ENCODE assay signal across 20 cellular contexts in the genomic region with DNA sequence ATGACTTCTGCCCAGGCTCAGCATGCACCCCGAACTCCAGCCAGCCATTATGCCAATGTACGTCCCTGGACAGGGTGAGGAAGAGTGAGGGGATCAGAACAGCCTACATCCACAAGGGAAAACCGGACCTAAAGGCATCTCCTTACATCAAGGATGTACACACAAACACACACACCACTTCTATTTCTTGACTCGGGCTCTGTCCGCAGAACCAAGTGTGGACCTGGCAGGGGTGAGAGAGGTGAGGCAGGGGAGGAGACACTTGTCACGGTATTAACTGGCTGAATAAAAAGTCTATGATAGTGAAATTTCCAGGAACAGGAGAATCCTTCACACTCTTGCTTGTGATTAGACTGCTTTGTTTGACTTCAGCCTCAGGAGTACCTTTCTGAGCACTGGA. TPM values are rescaled to one million over a fixed set of nuclear protein-coding genes. Genes with fewer than 3 reads are reported as not detected.
DNase-seq lines count a peak whose midpoint lies in the region; ATAC-seq and TF ChIP-seq lines count a peak whose summit lies in the region.
"Had no signal": no experiment of that assay in that cellular context is flagged by ENCODE, and none has a peak within 500 bp of the region (broad histone marks: within the 10 kb centered on the region; RNA-seq: fewer than 3 reads in every experiment).

No MANE protein-coding gene starts in this region.

- ATAC-seq in thoracic aorta (ENCODE audit: insufficient number of reproducible peaks, low FRiP score, low read depth) (no peak), HG03342 (IDR thresholded peaks at IDR 0.05; ENCODE audit: unreplicated experiment) (no peak)
- ATAC-seq: left lobe of liver; naive thymus-derived CD4-positive, alpha-beta T cell had no signal

- peaks cover 0 to 7% of the 10 kb centered on the region in 2 donors for H3K4me1 ChIP-seq in esophagus (ENCODE audit: control insufficient read depth in 2 of 2, insufficient read depth in 2 of 2, low read length in 1 of 2)
- peaks cover 3 to 30% of the 10 kb centered on the region in 2 donors for H3K4me1 ChIP-seq in thoracic aorta (ENCODE audit: control insufficient read depth in 1 of 2, low read depth in 2 of 2)

- WGBS in esophagus, 2 donors, result 74 to 81% methylated on average over 6 of the region's 6 CpGs

- H3K27ac ChIP-seq in WERI-Rb-1 (peak overlapping the region; percentile 82; the same call in 1 of the 2 replicates), esophagus (ENCODE audit: low read depth in 2 of 2, low read length in 1 of 2) (peak overlapping the region; percentile 40 to 72), thoracic aorta (peak overlapping the region; percentile 98 to 100)
- H3K27ac ChIP-seq: BLaER1 treated with 17β-estradiol and CSF1 and Interleukin-3, amounts not matched to agents 10 nM and 100 nM; SJCRH30 had no signal

- H3K27me3 ChIP-seq in WERI-Rb-1 (ENCODE audit: insufficient read depth, low read depth, severe bottlenecking), result no peaks in the 10 kb centered on the region
- H3K27me3 ChIP-seq in esophagus (ENCODE audit: control insufficient read depth in 1 of 2, insufficient read depth in 2 of 2, low read length in 2 of 2), result no peaks in the 10 kb centered on the region
- no peaks in the 10 kb centered on the region for H3K27me3 ChIP-seq in thoracic aorta (replicated peaks; ENCODE audit: insufficient read depth)
- H3K27me3 ChIP-seq: SJCRH30 had no signal

- H3K36me3 ChIP-seq in WERI-Rb-1 (no peaks in the 10 kb centered on the region), esophagus (ENCODE audit: control insufficient read depth in 2 of 2, insufficient read depth in 2 of 2, low read length in 1 of 2) (no peaks in the 10 kb centered on the region), thoracic aorta (peaks cover 24% of the 10 kb centered on the region)
- H3K36me3 ChIP-seq: BLaER1 treated with 17β-estradiol and CSF1 and Interleukin-3, amounts not matched to agents 10 nM and 100 nM; SJCRH30 had no signal

- H3K27me3 Mint-ChIP-seq in nephron progenitor cell (ENCODE audit: low read depth, poor library complexity), result peaks cover 20% of the 10 kb centered on the region

- H3K4me3 ChIP-seq in WERI-Rb-1 (ENCODE audit: low read depth, low read length) (no peak overlapping the region; the same call in 1 of the 2 replicates), esophagus (ENCODE audit: low read depth in 1 of 2, low read length in 2 of 2) (peak overlapping the region; percentile 34 to 55), thoracic aorta (peak overlapping the region; percentile 88)
- H3K4me3 ChIP-seq: BLaER1 treated with 17β-estradiol and CSF1 and Interleukin-3, amounts not matched to agents 10 nM and 100 nM; SJCRH30 had no signal

- H3K36me3 Mint-ChIP-seq in nephron progenitor cell (ENCODE audit: low read depth), result no peaks in the 10 kb centered on the region
- H3K36me3 Mint-ChIP-seq: activated naive CD4-positive, alpha-beta T cell treated with anti-CD3 and anti-CD28 coated beads, Interleukin-2, amount 10 ng/mL, durations not matched to agents 7 days and 5 days; brain; naive thymus-derived CD4-positive, alpha-beta T cell had no signal

- H3K4me3 Mint-ChIP-seq in nephron progenitor cell, result peak overlapping the region; percentile 88
- H3K4me3 Mint-ChIP-seq: activated CD4-positive, alpha-beta T cell treated with anti-CD3 and anti-CD28 coated beads, Interleukin-2, amount 10 ng/mL, durations not matched to agents 24 days and 14 days; activated naive CD4-positive, alpha-beta T cell treated with anti-CD3 and anti-CD28 coated beads, Interleukin-2, amount 10 ng/mL, durations not matched to agents 7 days and 5 days; naive thymus-derived CD4-positive, alpha-beta T cell had no signal

- no peaks in the 10 kb centered on the region for H3K9me3 Mint-ChIP-seq in nephron progenitor cell
- H3K9me3 Mint-ChIP-seq: activated CD4-positive, alpha-beta T cell treated with anti-CD3 and anti-CD28 coated beads, Interleukin-2, amount 10 ng/mL, durations not matched to agents 24 days and 14 days; activated naive CD4-positive, alpha-beta T cell treated with anti-CD3 and anti-CD28 coated beads, Interleukin-2, amount 10 ng/mL, durations not matched to agents 7 days and 5 days; brain; naive thymus-derived CD4-positive, alpha-beta T cell had no signal

- peaks cover 91% of the 10 kb centered on the region for H3K4me1 Mint-ChIP-seq in nephron progenitor cell

- H3K9me3 ChIP-seq in WERI-Rb-1 (ENCODE audit: severe bottlenecking) (no peaks in the 10 kb centered on the region), esophagus (ENCODE audit: control insufficient read depth in 2 of 2, insufficient read depth in 1 of 2, low read depth in 1 of 2, low read length in 1 of 2) (no peaks in the 10 kb centered on the region), thoracic aorta (no peaks in the 10 kb centered on the region)
- H3K9me3 ChIP-seq: SJCRH30 had no signal

- TF ChIP-seq CTCF in WERI-Rb-1 (IDR thresholded peaks at IDR 0.05; ENCODE audit: low read depth, low read length), result no peak
- no peak for TF ChIP-seq CTCF in nephron progenitor cell (IDR thresholded peaks at IDR 0.05)
- TF ChIP-seq CTCF in thoracic aorta (IDR thresholded peaks at IDR 0.05), result no peak

- no peak for DNase-seq in WERI-Rb-1
- DNase-seq in nephron progenitor cell, result no peak
- DNase-seq in thoracic aorta (ENCODE audit: low spot score), result no peak
- no peak for DNase-seq in NCI-H226
- no peak for DNase-seq in AG08396 (ENCODE audit: low spot score)
- DNase-seq in stimulated activated CD4-positive, alpha-beta T cell treated with anti-CD3 and anti-CD28 coated beads, Interleukin-15, amount 100 ng/mL, for 24 hours, result no peak
- DNase-seq: activated CD4-positive, alpha-beta T cell treated with anti-CD3 and anti-CD28 coated beads, Interleukin-2, amount 10 ng/mL, durations not matched to agents 24 days and 14 days; activated naive CD4-positive, alpha-beta T cell treated with anti-CD3 and anti-CD28 coated beads, Interleukin-2, amount 10 ng/mL, durations not matched to agents 7 days and 5 days; effector CD8-positive, alpha-beta T cell; naive thymus-derived CD4-positive, alpha-beta T cell; NCI-H2029 treated with DMSO at 0.1 percent for 48 hours; NCI-H524; SJCRH30; T-helper 9 cell had no signal

- H3K27ac Mint-ChIP-seq in nephron progenitor cell, result no peak overlapping the region
- H3K27ac Mint-ChIP-seq: activated CD4-positive, alpha-beta T cell treated with anti-CD3 and anti-CD28 coated beads, Interleukin-2, amount 10 ng/mL, durations not matched to agents 24 days and 14 days; activated naive CD4-positive, alpha-beta T cell treated with anti-CD3 and anti-CD28 coated beads, Interleukin-2, amount 10 ng/mL, durations not matched to agents 7 days and 5 days; progenitor cell of endocrine pancreas had no signal

RNA-seq across cellular contexts. Expression of a gene that starts 2.3 kb away (rescaled TPM):
- 10 to 100 TPM; 30.2 to 60.4 TPM for polyA plus RNA-seq in esophagus
- total RNA-seq in thoracic aorta, result 100 to 1,000 TPM; 638 to 761 TPM
- total RNA-seq: activated CD4-positive, alpha-beta T cell treated with anti-CD3 and anti-CD28 coated beads, Interleukin-2, amount 10 ng/mL, durations not matched to agents 24 days and 14 days; naive thymus-derived CD4-positive, alpha-beta T cell; SJCRH30 had no signal
- polyA plus RNA-seq: naive thymus-derived CD4-positive, alpha-beta T cell had no signal

RNA-seq across cellular contexts. Expression of a gene that starts 11.3 kb away (rescaled TPM):
- polyA plus RNA-seq in esophagus, result 10 to 100 TPM; 21.7 to 37.4 TPM
- 10 to 100 TPM; 29.6 to 44.7 TPM for total RNA-seq in thoracic aorta

RNA-seq across cellular contexts. Expression of a gene that starts 38.4 kb away (rescaled TPM):
- polyA plus RNA-seq in esophagus, result 10 to 100 TPM; 45.3 to 52.3 TPM
- 10 to 100 TPM; 46.3 to 58.2 TPM for total RNA-seq in thoracic aorta

RNA-seq across cellular contexts. Expression of a gene that starts 55.3 kb away (rescaled TPM):
- polyA plus RNA-seq in esophagus, result 1 to 10 TPM; 2.3 to 3.7 TPM
- total RNA-seq in thoracic aorta, result 100 to 1,000 TPM in 1 of 2 donors, 10 to 100 TPM in 1; 38.9 to 115 TPM
- polyA plus RNA-seq: naive thymus-derived CD4-positive, alpha-beta T cell had no signal
